Comparison of ENCODE assay signal across 8 cellular contexts in genomic region chr7:107501593-107501992, GRCh38.
DNase-seq lines count a peak whose midpoint lies in the region; ATAC-seq and TF ChIP-seq lines count a peak whose summit lies in the region.

No MANE protein-coding gene starts in this region.

- DNase-seq in NCI-H748 (lab: John Stamatoyannopoulos, UW; ENCODE audit: unreplicated experiment) (peak; percentile 42), NCI-H748 treated with DMSO at 0.1 percent for 48 hours (lab: John Stamatoyannopoulos, UW) (no peak), UCSD-AML1 (lab: John Stamatoyannopoulos, UW; ENCODE audit: unreplicated experiment) (peak; percentile 8), hepatic stellate cell (ENCODE audit: low spot score) (peak; percentile 14), NCI-H1436 (lab: John Stamatoyannopoulos, UW) (no peak), HK-2 (ENCODE audit: unreplicated experiment) (no peak)

- no peak for ATAC-seq in GM21381 (IDR thresholded peaks at IDR 0.05; ENCODE audit: unreplicated experiment)

- TF ChIP-seq EP300 in Ishikawa (IDR thresholded peaks at IDR 0.05; ENCODE audit: borderline replicate concordance): no peak

- TF ChIP-seq RAD21 in Ishikawa (IDR thresholded peaks at IDR 0.05; ENCODE audit: low read depth): peak; percentile 62

TF ChIP-seq in Ishikawa, 13 proteins besides CTCF, POLR2A, EP300 and RAD21:
- TF ChIP-seq FOXM1 (IDR thresholded peaks at IDR 0.05; ENCODE audit: borderline replicate concordance, low read depth): no peak
- no peak for TF ChIP-seq REST (IDR thresholded peaks at IDR 0.05; ENCODE audit: low read depth)
- no peak for TF ChIP-seq TAF1 (IDR thresholded peaks at IDR 0.05; ENCODE audit: low read depth)
- no peak for TF ChIP-seq USF1 (IDR thresholded peaks at IDR 0.05)
- TF ChIP-seq TCF12 (IDR thresholded peaks at IDR 0.05; ENCODE audit: low read depth): no peak
- TF ChIP-seq TEAD4 (IDR thresholded peaks at IDR 0.05): no peak
- no peak for TF ChIP-seq CREB1 (IDR thresholded peaks at IDR 0.05; ENCODE audit: low read depth)
- no peak for TF ChIP-seq YY1 (IDR thresholded peaks at IDR 0.05; ENCODE audit: low read depth)
- no peak for TF ChIP-seq EGR1 (IDR thresholded peaks at IDR 0.05)
- no peak for TF ChIP-seq MAX (IDR thresholded peaks at IDR 0.05)
- TF ChIP-seq ZBTB7A (IDR thresholded peaks at IDR 0.05; ENCODE audit: low read depth): no peak
- no peak for TF ChIP-seq CEBPB (IDR thresholded peaks at IDR 0.05)
- TF ChIP-seq NFIC (IDR thresholded peaks at IDR 0.05): no peak
TF ChIP-seq in Ishikawa: peak in this region for 0.

Comparison
In these comparisons a context has a peak if more than half of its experiments do, and no peak if none do; other contexts are left out.
1. DNase-seq: peak in NCI-H748 (single experiment), UCSD-AML1 (single experiment) and hepatic stellate cell (single experiment); none in NCI-H748 treated with DMSO at 0.1 percent for 48 hours (single experiment), NCI-H1436 (single experiment) and HK-2 (single experiment).